In genomic region chr14:90179809-90180779, GRCh38 we compare ENCODE assay signal across 25 cellular contexts.
DNase-seq lines count a peak whose midpoint lies in the region; ATAC-seq and TF ChIP-seq lines count a peak whose summit lies in the region.
"Had no signal": no experiment of that assay in that cellular context is flagged by ENCODE, and none has a peak within 500 bp of the region (broad histone marks: within the 10 kb centered on the region; RNA-seq: fewer than 3 reads in every experiment).

No MANE protein-coding gene starts in this region.

- H3K27ac ChIP-seq in left ventricle myocardium inferior (replicated peaks), result peak overlapping the region; percentile 71
- H3K27ac ChIP-seq: GM23248, SJSA1 had no signal

- no peaks in the 10 kb centered on the region for H3K36me3 ChIP-seq in left ventricle myocardium inferior
- H3K36me3 ChIP-seq: SJSA1 had no signal

- no peak for ATAC-seq in GM19328 (IDR thresholded peaks at IDR 0.05; ENCODE audit: unreplicated experiment)
- ATAC-seq: PC-3 had no signal

- no peaks in the 10 kb centered on the region for H3K27me3 ChIP-seq in left ventricle myocardium inferior (ENCODE audit: low read depth)
- H3K27me3 ChIP-seq: SJSA1 had no signal

- peak; percentile 8 for DNase-seq in Ammon's horn (ENCODE audit: low spot score)
- DNase-seq in head of caudate nucleus, result peak in 29 of 42 donors; percentile 4 to 82 (median 29)
- DNase-seq in left ventricle myocardium inferior, result no peak
- peak; percentile 68 for DNase-seq in putamen (ENCODE audit: low spot score)
- DNase-seq in NCI-H345 treated with DMSO at 0.1 percent for 48 hours (lab: John Stamatoyannopoulos, UW; ENCODE audit: unreplicated experiment), result no peak
- no peak for DNase-seq in foreskin melanocyte
- DNase-seq: 8988T; ACHN; Calu3; DMS79 treated with DMSO at 0.1 percent for 48 hours; GM23248; H7; KBM-7; MV-4-11; NCI-H1105; NCI-H1436 treated with DMSO at 0.1 percent for 48 hours; NCI-H1930; NCI-H2107; NCI-H446 treated with DMSO at 0.1 percent for 48 hours; NCI-H526; NCI-H82; NK-92 treated with Interleukin-12 subunit alpha and Interleukin-12 subunit beta, amount 100 ng/mL, for 24 hours; PC-3 had no signal

- H3K4me1 ChIP-seq in left ventricle myocardium inferior, result peaks cover 16% of the 10 kb centered on the region
- H3K4me1 ChIP-seq: SJSA1 had no signal

- intact Hi-C loops in head of caudate nucleus (cut with DNase I) (no loop called here), left ventricle myocardium inferior (cut with micrococcal nuclease) (no loop called here)

- TF ChIP-seq CTCF in left ventricle myocardium inferior (IDR thresholded peaks at IDR 0.05; ENCODE audit: borderline replicate concordance), result no peak

- H3K9me3 ChIP-seq in left ventricle myocardium inferior (replicated peaks), result peaks cover 4% of the 10 kb centered on the region
- H3K9me3 ChIP-seq: SJSA1 had no signal

- H3K4me3 ChIP-seq in left ventricle myocardium inferior, result peak overlapping the region; percentile 15
- H3K4me3 ChIP-seq: GM23248, SJSA1 had no signal

Comparison
In these comparisons a context has a peak if more than half of its experiments do, and no peak if none do; other contexts are left out.
1. DNase-seq: peak in Ammon's horn (single experiment), head of caudate nucleus (29 of 42) and putamen (single experiment); none in left ventricle myocardium inferior (single experiment), NCI-H345 treated with DMSO at 0.1 percent for 48 hours (single experiment) and foreskin melanocyte (single experiment).